In genomic region chr1:208174736-208175507, GRCh38 we compare ENCODE assay signal across 17 cellular contexts.
DNase-seq lines count a peak whose midpoint lies in the region; ATAC-seq, FAIRE-seq and TF ChIP-seq lines count a peak whose summit lies in the region.
"Had no signal": no experiment of that assay in that cellular context is flagged by ENCODE, and none has a peak within 500 bp of the region (broad histone marks: within the 10 kb centered on the region; RNA-seq: fewer than 3 reads in every experiment).

No MANE protein-coding gene starts in this region.

- H3K4me3 ChIP-seq in GM23248 (no peak overlapping the region), HepG2 (replicated peaks in 1 of 3; ENCODE audit: insufficient read depth in 1 of 3, low read depth in 2 of 3, low read length in 3 of 3) (no peak overlapping the region)
- H3K4me3 ChIP-seq: sigmoid colon, upper lobe of left lung had no signal

- H3K9me3 ChIP-seq in GM23248 (ENCODE audit: low read depth): no peaks in the 10 kb centered on the region
- H3K9me3 ChIP-seq in HepG2 (ENCODE audit: low read length): no peaks in the 10 kb centered on the region
- H3K9me3 ChIP-seq: neutrophil, sigmoid colon, upper lobe of left lung had no signal

- no peaks in the 10 kb centered on the region for H3K36me3 ChIP-seq in GM23248 (ENCODE audit: low read depth)
- no peaks in the 10 kb centered on the region for H3K36me3 ChIP-seq in HepG2 (replicated peaks in 1 of 2; ENCODE audit: control insufficient read depth in 1 of 2, insufficient read depth in 2 of 2, low read length in 2 of 2)
- H3K36me3 ChIP-seq: neutrophil, sigmoid colon, upper lobe of left lung had no signal

- TF ChIP-seq EP300 in HepG2 (IDR thresholded peaks at IDR 0.05; ENCODE audit: low read depth in 2 of 2, low read length in 2 of 2): peak in 1 of 2 experiments; percentile 34; a peak in 1 of 4 replicates
- TF ChIP-seq EP300 in HepG2 (CRISPR knock-in tag; IDR thresholded peaks at IDR 0.05; ENCODE audit: borderline replicate concordance): no peak

- no peak overlapping the region for H3K27ac Mint-ChIP-seq in stimulated activated naive B cell treated with anti-CD40 and anti-IgM and Interleukin-4, amounts not matched to agents 10 μg/mL and 1 μg/mL and 100 μg/mL, for 72 hours
- no peak overlapping the region for H3K27ac Mint-ChIP-seq in T-cell
- H3K27ac Mint-ChIP-seq: activated naive CD4-positive, alpha-beta T cell treated with anti-CD3 and anti-CD28 coated beads for 36 hours had no signal

- H3K79me2 ChIP-seq in GM23248 (ENCODE audit: insufficient read depth) (no peaks in the 10 kb centered on the region), HepG2 (ENCODE audit: insufficient read depth, low read length) (no peaks in the 10 kb centered on the region)

- peaks cover 7% of the 10 kb centered on the region; the same call in 1 of the 2 replicates for H3F3A ChIP-seq in GM23248 (ENCODE audit: insufficient read depth)

- peaks cover 0 to 4% of the 10 kb centered on the region in 2 donors for H3K4me1 Mint-ChIP-seq in stimulated activated naive B cell treated with anti-CD40 and anti-IgM and Interleukin-4, amounts not matched to agents 10 μg/mL and 1 μg/mL and 100 μg/mL, for 72 hours
- no peaks in the 10 kb centered on the region for H3K4me1 Mint-ChIP-seq in T-cell

- WGBS in GM23248 (ENCODE audit: low coverage in 1 of 2, low lambda C conversion rate in 2 of 2, missing lambda C conversion rate in 2 of 2), 2 experiments: 64 to 66% methylated on average over 6 of the region's 6 CpGs
- WGBS in HepG2 (ENCODE audit: low lambda C conversion rate): 32% methylated on average over 5 of the region's 6 CpGs

- H3K4me2 ChIP-seq in GM23248 (ENCODE audit: unreplicated experiment): peak overlapping the region; percentile 26
- peak overlapping the region; percentile 20; the same call in 1 of the 2 replicates for H3K4me2 ChIP-seq in HepG2 (ENCODE audit: low read depth, low read length)

- H4K20me1 ChIP-seq in GM23248 (ENCODE audit: insufficient read depth): no peaks in the 10 kb centered on the region
- no peaks in the 10 kb centered on the region for H4K20me1 ChIP-seq in HepG2 (ENCODE audit: insufficient read depth, low read length)

- ATAC-seq in HepG2 (peak; percentile 56), T-cell (replicated peaks in 1 of 4) (no peak)
- no peak for ATAC-seq in stimulated activated naive B cell treated with anti-CD40 and anti-IgM and Interleukin-4, amounts not matched to agents 10 μg/mL and 1 μg/mL and 100 μg/mL, for 72 hours (replicated peaks)

- CTCF ChIA-PET in HepG2 (lab: Yijun Ruan, JAX; ENCODE audit: low intra/inter-chr PET ratio, low total read pairs) (no interaction called here), T-cell (lab: Charles Lee) (no interaction called here)

- no TSS peak for BruUV-seq in HepG2 (replicated peaks; lab: Mats Ljungman, UMichigan)

- no peaks in the 10 kb centered on the region for H3K9me2 ChIP-seq in GM23248 (ENCODE audit: insufficient read depth)

- H3K9ac ChIP-seq in GM23248 (no peak overlapping the region), HepG2 (ENCODE audit: insufficient read depth, low read depth, low read length) (no peak overlapping the region)

- H3K4me3 Mint-ChIP-seq in stimulated activated naive B cell treated with anti-CD40 and anti-IgM and Interleukin-4, amounts not matched to agents 10 μg/mL and 1 μg/mL and 100 μg/mL, for 72 hours: no peak overlapping the region
- no peak overlapping the region for H3K4me3 Mint-ChIP-seq in T-cell
- H3K4me3 Mint-ChIP-seq: activated naive CD4-positive, alpha-beta T cell treated with anti-CD3 and anti-CD28 coated beads for 36 hours; brain had no signal

- no peaks in the 10 kb centered on the region for H3K27me3 ChIP-seq in GM23248 (replicated peaks; ENCODE audit: insufficient read depth)
- no peaks in the 10 kb centered on the region for H3K27me3 ChIP-seq in HepG2 (ENCODE audit: control insufficient read depth in 1 of 2, insufficient read depth in 2 of 2, low read length in 2 of 2)
- H3K27me3 ChIP-seq: sigmoid colon, upper lobe of left lung had no signal

- POLR2A ChIA-PET in HepG2 (lab: Yijun Ruan, JAX): interaction anchor here (1.1 to 1.3 kb wide), 2 partner anchors 13 to 16 kb away, joined by 4 to 8 read pairs; no protein-coding TSS in a partner anchor
- POLR2A ChIA-PET in T-cell (lab: Charles Lee): no interaction called here

- no peak for FAIRE-seq in HepG2 (lab: Jason Lieb, UNC)

- peaks cover 24% of the 10 kb centered on the region for H3K4me1 ChIP-seq in GM23248 (ENCODE audit: insufficient read depth)
- peaks cover 100% of the 10 kb centered on the region for H3K4me1 ChIP-seq in HepG2 (ENCODE audit: insufficient read depth, low read length)

- in situ Hi-C loops in GM23248 (cut with MboI): no loop called here
- in situ Hi-C loops in HepG2 (cut with HindIII; ENCODE audit: extremely low pct_ligation_motif_present, low pct_unique_long_range_greater_than_20kb): no loop called here

- no peak overlapping the region for H3K27ac ChIP-seq in GM23248
- peak overlapping the region; percentile 37 for H3K27ac ChIP-seq in HepG2 (ENCODE audit: extremely low read length, insufficient read depth, low read length)
- H3K27ac ChIP-seq: neutrophil, sigmoid colon, upper lobe of left lung had no signal

- no peak for TF ChIP-seq RAD21 in HepG2 (CRISPR knock-in tag; IDR thresholded peaks at IDR 0.05)

- no peaks in the 10 kb centered on the region for H3K27me3 Mint-ChIP-seq in stimulated activated naive B cell treated with anti-CD40 and anti-IgM and Interleukin-4, amounts not matched to agents 10 μg/mL and 1 μg/mL and 100 μg/mL, for 72 hours
- peaks cover 0 to 9% of the 10 kb centered on the region in 2 donors for H3K27me3 Mint-ChIP-seq in T-cell
- H3K27me3 Mint-ChIP-seq: brain had no signal

- H3K9me3 Mint-ChIP-seq in stimulated activated naive B cell treated with anti-CD40 and anti-IgM and Interleukin-4, amounts not matched to agents 10 μg/mL and 1 μg/mL and 100 μg/mL, for 72 hours: no peaks in the 10 kb centered on the region
- H3K9me3 Mint-ChIP-seq in T-cell: no peaks in the 10 kb centered on the region
- H3K9me3 Mint-ChIP-seq: activated naive CD4-positive, alpha-beta T cell treated with anti-CD3 and anti-CD28 coated beads for 36 hours; brain had no signal

- no peak for TF ChIP-seq POLR2A in HepG2 (IDR thresholded peaks at IDR 0.05; ENCODE audit: insufficient read depth in 1 of 2, low read depth in 2 of 2, low read length in 2 of 2)

- DNase-seq in A172 (ENCODE audit: low spot score) (peak; percentile 62), GM23248 (peak; percentile 76), dermis blood vessel endothelial cell (peak; percentile 63), HepG2 (ENCODE audit: low spot score) (peak; percentile 66), NCI-H2029 treated with DMSO at 0.1 percent for 48 hours (lab: John Stamatoyannopoulos, UW) (no peak), T-cell (no peak)
- DNase-seq in stimulated activated naive B cell treated with anti-CD40 and anti-IgM and Interleukin-4, amounts not matched to agents 10 μg/mL and 1 μg/mL and 100 μg/mL, for 72 hours: no peak
- DNase-seq in stimulated activated naive CD4-positive, alpha-beta T cell (lab: John Stamatoyannopoulos, UW): no peak
- DNase-seq: ACHN; activated CD8-positive, alpha-beta memory T cell treated with anti-CD3 and anti-CD28 coated beads, Interleukin-2, amount 50 U/mL, for 48 hours; activated naive CD4-positive, alpha-beta T cell treated with anti-CD3 and anti-CD28 coated beads for 36 hours; NK-92 treated with Interleukin-12 subunit alpha and Interleukin-12 subunit beta, amount 100 ng/mL, for 24 hours; sigmoid colon; stimulated activated CD4-positive, alpha-beta T cell treated with anti-CD3 and anti-CD28 coated beads, Interleukin-4, amount 100 ng/mL, for 4 hours; upper lobe of left lung had no signal

- intact Hi-C loops in HepG2 (cut with micrococcal nuclease; ENCODE audit: unreplicated experiment): loop anchor here (5.0 kb wide), 1 partner anchor 43 kb away; no protein-coding TSS in a partner anchor

- H3K36me3 Mint-ChIP-seq in stimulated activated naive B cell treated with anti-CD40 and anti-IgM and Interleukin-4, amounts not matched to agents 10 μg/mL and 1 μg/mL and 100 μg/mL, for 72 hours: no peaks in the 10 kb centered on the region
- H3K36me3 Mint-ChIP-seq in T-cell: no peaks in the 10 kb centered on the region

- TF ChIP-seq CTCF in HepG2 (CRISPR knock-in tag; IDR thresholded peaks at IDR 0.05): no peak

- H2AFZ ChIP-seq in GM23248: no peak overlapping the region
- H2AFZ ChIP-seq in HepG2 (ENCODE audit: low read length): no peak overlapping the region

TF ChIP-seq in HepG2, 621 proteins besides CTCF, POLR2A, EP300 and RAD21 (continues in another document):
- TF ChIP-seq ERF (CRISPR knock-in tag; IDR thresholded peaks at IDR 0.05): no peak
- TF ChIP-seq JUN (CRISPR knock-in tag; IDR thresholded peaks at IDR 0.05): no peak
- TF ChIP-seq TIGD3 (CRISPR knock-in tag; IDR thresholded peaks at IDR 0.05; ENCODE audit: borderline replicate concordance): no peak
- TF ChIP-seq NCOA2 (CRISPR knock-in tag; IDR thresholded peaks at IDR 0.05): no peak
- no peak for TF ChIP-seq ZSCAN29 (CRISPR knock-in tag; conservative IDR thresholded peaks at IDR 0.05)
- peak; percentile 94 for TF ChIP-seq TFAP4 (IDR thresholded peaks at IDR 0.05; ENCODE audit: borderline replicate concordance, low read depth)

Comparison
In these comparisons a context has a peak if more than half of its experiments do, and no peak if none do; other contexts are left out.
1. DNase-seq: peak in A172 (single experiment), GM23248 (single experiment), dermis blood vessel endothelial cell (single experiment) and HepG2 (single experiment); none in stimulated activated naive B cell treated with anti-CD40 and anti-IgM and Interleukin-4, amounts not matched to agents 10 μg/mL and 1 μg/mL and 100 μg/mL, for 72 hours (single experiment), stimulated activated naive CD4-positive, alpha-beta T cell (0 of 6), NCI-H2029 treated with DMSO at 0.1 percent for 48 hours (single experiment) and T-cell (0 of 34).